10 cellular contexts compared by ENCODE assay signal in the genomic region with DNA sequence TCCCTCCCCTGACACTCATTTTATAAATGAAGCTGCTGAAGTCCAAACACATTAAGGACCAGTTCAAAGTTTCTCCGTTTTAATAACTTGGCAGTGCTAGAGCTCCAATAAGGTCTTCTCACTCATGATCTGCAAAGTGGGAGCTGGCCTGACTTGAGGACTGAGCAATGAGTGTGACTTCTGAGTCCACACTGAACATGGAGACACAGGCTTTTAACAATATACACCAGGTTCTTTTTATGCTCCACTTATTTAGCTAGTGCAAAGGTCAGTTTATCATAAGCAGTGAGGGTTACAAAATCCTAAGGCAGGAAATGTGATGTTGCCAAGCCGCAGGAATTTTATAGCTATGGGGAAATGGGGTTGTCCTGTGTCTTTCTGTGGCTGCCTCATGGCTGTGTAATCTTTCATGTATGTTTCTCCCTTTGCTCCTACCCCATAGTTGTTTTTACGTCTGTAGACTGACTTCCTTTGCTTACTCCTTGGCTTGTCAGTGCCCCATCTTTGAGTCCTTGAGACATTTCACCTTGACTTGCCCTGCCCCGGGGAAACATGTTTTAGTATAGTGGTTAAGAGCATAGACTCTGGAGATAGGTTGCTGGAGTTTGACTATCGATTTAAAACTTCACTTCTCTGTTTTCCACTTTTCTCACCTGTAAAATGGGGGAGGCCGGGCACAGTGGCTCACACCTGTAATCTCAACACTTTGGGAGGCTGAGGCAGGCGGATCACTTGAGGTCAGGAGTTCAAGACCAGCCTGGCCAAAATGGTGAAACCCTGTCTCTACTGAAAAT. TPM values are rescaled to one million over a fixed set of nuclear protein-coding genes. Genes with fewer than 3 reads are reported as not detected.
A peak's percentile ranks its signal among the peaks of the same experiment; 100 is the strongest.
DNase-seq lines count a peak whose midpoint lies in the region; ATAC-seq, FAIRE-seq and TF ChIP-seq lines count a peak whose summit lies in the region.
"Had no signal": no experiment of that assay in that cellular context is flagged by ENCODE, and none has a peak within 500 bp of the region (broad histone marks: within the 10 kb centered on the region; RNA-seq: fewer than 3 reads in every experiment).

No MANE protein-coding gene starts in this region.

- TF ChIP-seq CTCF in WTC11 (IDR thresholded peaks at IDR 0.05) (no peak), kidney (IDR thresholded peaks at IDR 0.05; ENCODE audit: borderline replicate concordance, extremely low read depth, insufficient read depth) (no peak), type B pancreatic cell (conservative IDR thresholded peaks at IDR 0.05) (no peak)

- H3K27me3 Mint-ChIP-seq in WTC11 (ENCODE audit: low read depth) (no peaks in the 10 kb centered on the region), type B pancreatic cell (no peaks in the 10 kb centered on the region)
- H3K27me3 Mint-ChIP-seq: B cell had no signal

- intact Hi-C loops in kidney (cut with DNase I), result no loop called here

- no peak overlapping the region for H2BK15ac ChIP-seq in neuronal stem cell (ENCODE audit: low read length)

- H3K27ac ChIP-seq in kidney (ENCODE audit: low read depth in 2 of 2, low read length in 2 of 2), result peak overlapping the region; percentile 29 to 32
- no peak overlapping the region for H3K27ac ChIP-seq in neuronal stem cell (replicated peaks; ENCODE audit: low read length)

- H3K9me3 Mint-ChIP-seq in WTC11 (peaks cover 7% of the 10 kb centered on the region), type B pancreatic cell (no peaks in the 10 kb centered on the region)

- no peak for FAIRE-seq in kidney (lab: Jason Lieb, UNC)
- FAIRE-seq: endometrium had no signal

- H3K36me3 Mint-ChIP-seq in WTC11 (peaks cover 6% of the 10 kb centered on the region; the same call in 1 of the 2 replicates), type B pancreatic cell (no peaks in the 10 kb centered on the region)

- CTCF ChIA-PET in WTC11 (lab: Charles Lee), result no interaction called here

- DNase-seq in NCI-H2196 (lab: John Stamatoyannopoulos, UW; ENCODE audit: unreplicated experiment) (peak; percentile 27), NCI-H2196 treated with DMSO at 0.1 percent for 48 hours (lab: John Stamatoyannopoulos, UW; ENCODE audit: unreplicated experiment) (no peak), WTC11 (ENCODE audit: low spot score) (no peak), kidney (no peak), type B pancreatic cell (ENCODE audit: extremely low spot score, unreplicated experiment) (no peak), NCI-H526 treated with DMSO at 0.1 percent for 48 hours (lab: John Stamatoyannopoulos, UW) (no peak), neuronal stem cell (ENCODE audit: low spot score) (no peak)

- H3K14ac ChIP-seq in neuronal stem cell (ENCODE audit: low read length), result no peak overlapping the region

- H3K4me1 ChIP-seq in kidney (ENCODE audit: control insufficient read depth in 1 of 2, insufficient read depth in 1 of 2, low read depth in 1 of 2, low read length in 2 of 2) (peaks cover 2 to 13% of the 10 kb centered on the region in 2 donors), neuronal stem cell (ENCODE audit: control insufficient read depth in 2 of 2, insufficient read depth in 1 of 2, low read depth in 1 of 2, low read length in 2 of 2) (peaks cover 3 to 7% of the 10 kb centered on the region in 2 donors)

- peaks cover 28% of the 10 kb centered on the region for H3K4me1 Mint-ChIP-seq in WTC11
- H3K4me1 Mint-ChIP-seq in type B pancreatic cell (ENCODE audit: unreplicated experiment), result peaks cover 46% of the 10 kb centered on the region

- no peaks in the 10 kb centered on the region for H3K9me3 ChIP-seq in kidney (ENCODE audit: control insufficient read depth in 1 of 2, low read length in 2 of 2)
- H3K9me3 ChIP-seq in neuronal stem cell (replicated peaks in 1 of 2; ENCODE audit: control insufficient read depth in 2 of 2, insufficient read depth in 1 of 2, low read depth in 1 of 2, low read length in 2 of 2), result no peaks in the 10 kb centered on the region

- no peak overlapping the region for H3K4me2 ChIP-seq in neuronal stem cell (ENCODE audit: insufficient read depth, low read length, poor library complexity, severe bottlenecking)

- H3K4ac ChIP-seq in neuronal stem cell (ENCODE audit: low read length), result no peak overlapping the region

- no peak overlapping the region for H4K91ac ChIP-seq in neuronal stem cell (ENCODE audit: low read depth, low read length, poor library complexity)

- no peaks in the 10 kb centered on the region for H3K36me3 ChIP-seq in kidney (ENCODE audit: control insufficient read depth in 1 of 2, insufficient read depth in 2 of 2, low read length in 2 of 2)
- H3K36me3 ChIP-seq in neuronal stem cell (replicated peaks in 1 of 2; ENCODE audit: control insufficient read depth in 2 of 2, insufficient read depth in 2 of 2, low read length in 2 of 2), result no peaks in the 10 kb centered on the region

- no peaks in the 10 kb centered on the region for H3K27me3 ChIP-seq in neuronal stem cell (ENCODE audit: control insufficient read depth in 3 of 3, insufficient read depth in 3 of 3, low read depth in 1 of 3, low read length in 3 of 3)

- no peak overlapping the region for H3K4me3 ChIP-seq in kidney (ENCODE audit: low read length in 2 of 2)
- no peak overlapping the region for H3K4me3 ChIP-seq in neuronal stem cell (ENCODE audit: low read length in 2 of 2)

- H2BK120ac ChIP-seq in neuronal stem cell (ENCODE audit: low read depth, low read length), result no peak overlapping the region

- H2BK12ac ChIP-seq in neuronal stem cell (ENCODE audit: low read length), result no peak overlapping the region

- H3K27ac Mint-ChIP-seq in WTC11 (peak overlapping the region; percentile 35; the same call in 1 of the 2 replicates), type B pancreatic cell (peak overlapping the region; percentile 46)
- H3K27ac Mint-ChIP-seq: B cell had no signal

- H3K18ac ChIP-seq in neuronal stem cell (ENCODE audit: low read length), result no peak overlapping the region

- no CpG with 5 or more reads among the region's 7 CpGs for WGBS in neuronal stem cell (ENCODE audit: extremely low coverage in 2 of 2, insufficient read length in 2 of 2, insufficient replicate concordance in 1 of 2), 2 donors

- H2BK5ac ChIP-seq in neuronal stem cell (ENCODE audit: low read length), result no peak overlapping the region

- H3K23ac ChIP-seq in neuronal stem cell (ENCODE audit: low read depth, low read length, poor library complexity), result no peak overlapping the region

- H3K79me1 ChIP-seq in neuronal stem cell (ENCODE audit: low read depth, low read length), result no peaks in the 10 kb centered on the region

- H4K8ac ChIP-seq in neuronal stem cell (ENCODE audit: low read depth, low read length), result no peak overlapping the region

- no peak overlapping the region for H3K9ac ChIP-seq in kidney (ENCODE audit: low read length in 2 of 2)
- H3K9ac ChIP-seq in neuronal stem cell (ENCODE audit: low read depth, low read length, poor library complexity), result no peak overlapping the region

- H2AFZ ChIP-seq in neuronal stem cell (ENCODE audit: low read length), result no peak overlapping the region

- ATAC-seq in WTC11 (no peak), GM19397 (IDR thresholded peaks at IDR 0.05; ENCODE audit: unreplicated experiment) (no peak)

- POLR2A ChIA-PET in WTC11 (lab: Charles Lee), result no interaction called here

- no peak overlapping the region for H2AK5ac ChIP-seq in neuronal stem cell (ENCODE audit: low read depth, low read length)

- H3K4me3 Mint-ChIP-seq in WTC11 (no peak overlapping the region), type B pancreatic cell (no peak overlapping the region)
- H3K4me3 Mint-ChIP-seq: B cell had no signal

TF ChIP-seq in WTC11, 78 proteins besides CTCF, POLR2A, EP300 and RAD21:
- no peak for TF ChIP-seq EMX1 (CRISPR knock-in tag; IDR thresholded peaks at IDR 0.05)
- TF ChIP-seq GABPB1 (CRISPR knock-in tag; IDR thresholded peaks at IDR 0.05), result peak; percentile 68

RNA-seq across cellular contexts. Expression of gene MMD, which starts 12.2 kb away (rescaled TPM):
- 37.2 to 42.8 TPM (median 40.8 TPM) in 3 replicates for total RNA-seq in WTC11 (2021)
- 9.9 TPM for total RNA-seq in kidney
- polyA plus RNA-seq in kidney (ENCODE audit: insufficient read depth, low read depth, low replicate concordance), result 6.4 TPM
- total RNA-seq in type B pancreatic cell (ENCODE audit: low replicate concordance), result 14.0 and 36.9 TPM in 2 replicates
- 85.2 TPM for polyA plus RNA-seq in neuronal stem cell (2013, experiment 1 of 2)
- polyA plus RNA-seq in neuronal stem cell (2013, experiment 2 of 2), result 87.8 TPM
